In genomic region chr13:95245072-95245471, GRCh38 we compare ENCODE assay signal across 17 cellular contexts. TPM values are rescaled to one million over a fixed set of nuclear protein-coding genes. Genes with fewer than 3 reads are reported as not detected.
A peak's percentile ranks its signal among the peaks of the same experiment; 100 is the strongest.
DNase-seq lines count a peak whose midpoint lies in the region; ATAC-seq, FAIRE-seq and TF ChIP-seq lines count a peak whose summit lies in the region.
"Had no signal": no experiment of that assay in that cellular context is flagged by ENCODE, and none has a peak within 500 bp of the region (broad histone marks: within the 10 kb centered on the region; RNA-seq: fewer than 3 reads in every experiment).

No MANE protein-coding gene starts in this region.

- H3K9me3 ChIP-seq in gastroesophageal sphincter (no peaks in the 10 kb centered on the region), body of pancreas (no peaks in the 10 kb centered on the region)
- H3K9me3 ChIP-seq: esophagus squamous epithelium had no signal

- H3K27ac ChIP-seq in gastroesophageal sphincter = no peak overlapping the region
- H3K27ac ChIP-seq in body of pancreas = no peak overlapping the region
- H3K27ac ChIP-seq: esophagus squamous epithelium, hepatocyte had no signal

- in situ Hi-C loops in GM13976 (cut with MboI; ENCODE audit: low sequenced_read_pairs, unreplicated experiment) = no loop called here

- TF ChIP-seq POLR2A in GM12892 (IDR thresholded peaks at IDR 0.05; ENCODE audit: low read depth, low read length) (no peak), gastroesophageal sphincter (IDR thresholded peaks at IDR 0.05) (no peak), body of pancreas (IDR thresholded peaks at IDR 0.05) (no peak)

- TF ChIP-seq EP300 in gastroesophageal sphincter (IDR thresholded peaks at IDR 0.05) = no peak

- H3K36me3 ChIP-seq in gastroesophageal sphincter (no peaks in the 10 kb centered on the region), body of pancreas (replicated peaks in 1 of 2; ENCODE audit: insufficient read depth in 1 of 2, low read depth in 2 of 2) (no peaks in the 10 kb centered on the region)

- TF ChIP-seq CTCF in gastroesophageal sphincter (IDR thresholded peaks at IDR 0.05) = no peak
- TF ChIP-seq CTCF in GM13976 (IDR thresholded peaks at IDR 0.05; ENCODE audit: borderline replicate concordance, control extremely low read depth, extremely low read depth, insufficient read depth, missing control alignments) = no peak
- TF ChIP-seq CTCF in body of pancreas (IDR thresholded peaks at IDR 0.05) = no peak

- peak; percentile 43 for ATAC-seq in GM21367 (IDR thresholded peaks at IDR 0.05; ENCODE audit: unreplicated experiment)
- peak; percentile 67 for ATAC-seq in HG02973 (IDR thresholded peaks at IDR 0.05; ENCODE audit: unreplicated experiment)
- no peak for ATAC-seq in gastroesophageal sphincter
- ATAC-seq in body of pancreas = no peak
- ATAC-seq: T-helper 17 cell had no signal

- H3K27me3 ChIP-seq in gastroesophageal sphincter (no peaks in the 10 kb centered on the region), body of pancreas (no peaks in the 10 kb centered on the region)
- H3K27me3 ChIP-seq: esophagus squamous epithelium, hepatocyte had no signal

- FAIRE-seq in GM12892 (lab: Jason Lieb, UNC) = peak; percentile 36

- no peak for DNase-seq in GM12892 (ENCODE audit: insufficient read length)
- DNase-seq in RPMI8226 = peak; percentile 80
- DNase-seq in GM13976 (ENCODE audit: low spot score) = no peak
- DNase-seq in body of pancreas = no peak
- DNase-seq in stimulated activated CD4-positive, alpha-beta T cell treated with anti-CD3 and anti-CD28 coated beads, Interleukin-2, amount 100 ng/mL, for 48 hours = no peak
- DNase-seq: activated CD4-positive, alpha-beta T cell treated with anti-CD3 and anti-CD28 coated beads, Interleukin-2, amount 10 ng/mL, durations not matched to agents 7 days and 5 days; aorta; cortex of kidney; DND-41; esophagus squamous epithelium; NCI-H1436 treated with DMSO at 0.1 percent for 48 hours; stimulated activated CD4-positive, alpha-beta T cell treated with anti-CD3 and anti-CD28 coated beads, Interleukin-2, amount 100 ng/mL, for 24 hours; T-helper 17 cell had no signal

- intact Hi-C loops in body of pancreas (cut with DNase I) = no loop called here

- H3K4me1 ChIP-seq in gastroesophageal sphincter = no peaks in the 10 kb centered on the region
- peaks cover 9% of the 10 kb centered on the region for H3K4me1 ChIP-seq in body of pancreas
- H3K4me1 ChIP-seq: esophagus squamous epithelium had no signal

- H3K4me3 ChIP-seq in gastroesophageal sphincter (no peak overlapping the region), body of pancreas (no peak overlapping the region)
- H3K4me3 ChIP-seq: esophagus squamous epithelium, hepatocyte had no signal

- WGBS in gastroesophageal sphincter (ENCODE audit: low coverage in 1 of 2), 2 donors = 86 to 89% methylated on average over 1 to 2 of the region's 2 CpGs
- 87 to 100% methylated on average over 2 of the region's 2 CpGs for WGBS in body of pancreas, 2 donors

RNA-seq across cellular contexts. Expression of gene ABCC4, which starts 56.2 kb away (rescaled TPM):
- 19.5 TPM for polyA plus RNA-seq in GM12892 (2012; ENCODE audit: missing spikeins)
- 1 to 10 TPM; 3.9 to 6.8 (median 4.7) TPM for total RNA-seq in gastroesophageal sphincter
- total RNA-seq in body of pancreas = 1 to 10 TPM; 5.4 to 6.6 TPM

Comparison
In these comparisons a context has a peak if more than half of its experiments do, and no peak if none do; other contexts are left out.
1. ATAC-seq: peak in GM21367 (single experiment) and HG02973 (single experiment); none in gastroesophageal sphincter (single experiment) and body of pancreas (single experiment).